1 cellular context compared by ENCODE assay signal in genomic region chr18:57772387-57772799, GRCh38.
A peak's percentile ranks its signal among the peaks of the same experiment; 100 is the strongest.
TF ChIP-seq lines count a peak whose summit lies in the region.

No MANE protein-coding gene starts in this region.

TF ChIP-seq in HepG2, 621 proteins besides CTCF, POLR2A, EP300 and RAD21 (continues in another document):
- TF ChIP-seq ZBTB40 (IDR thresholded peaks at IDR 0.05) (no peak), ZBTB40 (CRISPR knock-in tag; IDR thresholded peaks at IDR 0.05) (peak; percentile 63; the same call in 1 of the 2 replicates), MATR3 (CRISPR knock-in tag; IDR thresholded peaks at IDR 0.05) (no peak), ZNF280D (CRISPR knock-in tag; IDR thresholded peaks at IDR 0.05) (peak; percentile 81; the same call in 1 of the 2 replicates), JDP2 (CRISPR knock-in tag; IDR thresholded peaks at IDR 0.05; ENCODE audit: borderline replicate concordance) (no peak), LCORL (IDR thresholded peaks at IDR 0.05) (no peak), LCORL (CRISPR knock-in tag; IDR thresholded peaks at IDR 0.05) (peak; percentile 92), PRMT3 (CRISPR knock-in tag; IDR thresholded peaks at IDR 0.05; ENCODE audit: borderline replicate concordance, low read depth) (no peak), ZNF678 (CRISPR knock-in tag; IDR thresholded peaks at IDR 0.05) (no peak), KMT2A (CRISPR knock-in tag; IDR thresholded peaks at IDR 0.05) (peak; percentile 63; the same call in 1 of the 2 replicates), ZBTB49 (CRISPR knock-in tag; IDR thresholded peaks at IDR 0.05; ENCODE audit: borderline replicate concordance) (no peak), ZNF530 (CRISPR knock-in tag; IDR thresholded peaks at IDR 0.05; ENCODE audit: low read depth) (no peak), RFX5 (IDR thresholded peaks at IDR 0.05; ENCODE audit: low read depth, low read length) (no peak), ZNF644 (CRISPR knock-in tag; IDR thresholded peaks at IDR 0.05; ENCODE audit: low read depth) (0 out of 2 replicates have a peak, but pooled peaks have one; percentile 71), KLF11 (CRISPR knock-in tag; IDR thresholded peaks at IDR 0.05) (0 out of 2 replicates have a peak, but pooled peaks have one; percentile 35), MBNL3 (CRISPR knock-in tag; conservative IDR thresholded peaks at IDR 0.05) (no peak), DNMT3B (CRISPR knock-in tag; conservative IDR thresholded peaks at IDR 0.05) (0 out of 2 replicates have a peak, but pooled peaks have one; percentile 51), ZNF577 (CRISPR knock-in tag; IDR thresholded peaks at IDR 0.05; ENCODE audit: borderline replicate concordance, low read depth) (no peak), FIP1L1 (IDR thresholded peaks at IDR 0.05; ENCODE audit: borderline replicate concordance, insufficient read depth, low read depth, low read length) (no peak), JUND (CRISPR knock-in tag; IDR thresholded peaks at IDR 0.05) (0 out of 2 replicates have a peak, but pooled peaks have one; percentile 47), ARHGAP35 (CRISPR knock-in tag; IDR thresholded peaks at IDR 0.05; ENCODE audit: borderline replicate concordance) (no peak), ATF7 (IDR thresholded peaks at IDR 0.05) (no peak), ATF7 (CRISPR knock-in tag; IDR thresholded peaks at IDR 0.05) (no peak), ZSCAN29 (CRISPR knock-in tag; conservative IDR thresholded peaks at IDR 0.05) (no peak), SOX6 (IDR thresholded peaks at IDR 0.05) (no peak), SOX6 (CRISPR knock-in tag; IDR thresholded peaks at IDR 0.05) (peak; percentile 80), ZNF333 (CRISPR knock-in tag; IDR thresholded peaks at IDR 0.05; ENCODE audit: borderline replicate concordance) (no peak), CCAR2 (optimal IDR thresholded peaks at IDR 0.05; ENCODE audit: low read depth, low read length) (no peak), ZSCAN12 (CRISPR knock-in tag; IDR thresholded peaks at IDR 0.05) (0 out of 2 replicates have a peak, but pooled peaks have one; percentile 76), ZNF569 (CRISPR knock-in tag; IDR thresholded peaks at IDR 0.05; ENCODE audit: borderline replicate concordance) (no peak), ZNF512B (CRISPR knock-in tag; IDR thresholded peaks at IDR 0.05; ENCODE audit: borderline replicate concordance) (0 out of 2 replicates have a peak, but pooled peaks have one; percentile 33)
- TF ChIP-seq, protein P1, sequence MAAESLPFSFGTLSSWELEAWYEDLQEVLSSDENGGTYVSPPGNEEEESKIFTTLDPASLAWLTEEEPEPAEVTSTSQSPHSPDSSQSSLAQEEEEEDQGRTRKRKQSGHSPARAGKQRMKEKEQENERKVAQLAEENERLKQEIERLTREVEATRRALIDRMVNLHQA (CRISPR knock-in tag; IDR thresholded peaks at IDR 0.05), result no peak
- TF ChIP-seq, protein P2, sequence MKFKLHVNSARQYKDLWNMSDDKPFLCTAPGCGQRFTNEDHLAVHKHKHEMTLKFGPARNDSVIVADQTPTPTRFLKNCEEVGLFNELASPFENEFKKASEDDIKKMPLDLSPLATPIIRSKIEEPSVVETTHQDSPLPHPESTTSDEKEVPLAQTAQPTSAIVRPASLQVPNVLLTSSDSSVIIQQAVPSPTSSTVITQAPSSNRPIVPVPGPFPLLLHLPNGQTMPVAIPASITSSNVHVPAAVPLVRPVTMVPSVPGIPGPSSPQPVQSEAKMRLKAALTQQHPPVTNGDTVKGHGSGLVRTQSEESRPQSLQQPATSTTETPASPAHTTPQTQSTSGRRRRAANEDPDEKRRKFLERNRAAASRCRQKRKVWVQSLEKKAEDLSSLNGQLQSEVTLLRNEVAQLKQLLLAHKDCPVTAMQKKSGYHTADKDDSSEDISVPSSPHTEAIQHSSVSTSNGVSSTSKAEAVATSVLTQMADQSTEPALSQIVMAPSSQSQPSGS (CRISPR knock-in tag; IDR thresholded peaks at IDR 0.05), result peak; percentile 30; the same call in 1 of the 2 replicates
